In genomic region chr1:205711105-205712048, GRCh38 we compare ENCODE assay signal across 1 cellular context.
TF ChIP-seq lines count a peak whose summit lies in the region.

No MANE protein-coding gene starts in this region.

TF ChIP-seq in GM23338, 12 proteins besides CTCF, POLR2A, EP300 and RAD21:
- TF ChIP-seq, protein P1, sequence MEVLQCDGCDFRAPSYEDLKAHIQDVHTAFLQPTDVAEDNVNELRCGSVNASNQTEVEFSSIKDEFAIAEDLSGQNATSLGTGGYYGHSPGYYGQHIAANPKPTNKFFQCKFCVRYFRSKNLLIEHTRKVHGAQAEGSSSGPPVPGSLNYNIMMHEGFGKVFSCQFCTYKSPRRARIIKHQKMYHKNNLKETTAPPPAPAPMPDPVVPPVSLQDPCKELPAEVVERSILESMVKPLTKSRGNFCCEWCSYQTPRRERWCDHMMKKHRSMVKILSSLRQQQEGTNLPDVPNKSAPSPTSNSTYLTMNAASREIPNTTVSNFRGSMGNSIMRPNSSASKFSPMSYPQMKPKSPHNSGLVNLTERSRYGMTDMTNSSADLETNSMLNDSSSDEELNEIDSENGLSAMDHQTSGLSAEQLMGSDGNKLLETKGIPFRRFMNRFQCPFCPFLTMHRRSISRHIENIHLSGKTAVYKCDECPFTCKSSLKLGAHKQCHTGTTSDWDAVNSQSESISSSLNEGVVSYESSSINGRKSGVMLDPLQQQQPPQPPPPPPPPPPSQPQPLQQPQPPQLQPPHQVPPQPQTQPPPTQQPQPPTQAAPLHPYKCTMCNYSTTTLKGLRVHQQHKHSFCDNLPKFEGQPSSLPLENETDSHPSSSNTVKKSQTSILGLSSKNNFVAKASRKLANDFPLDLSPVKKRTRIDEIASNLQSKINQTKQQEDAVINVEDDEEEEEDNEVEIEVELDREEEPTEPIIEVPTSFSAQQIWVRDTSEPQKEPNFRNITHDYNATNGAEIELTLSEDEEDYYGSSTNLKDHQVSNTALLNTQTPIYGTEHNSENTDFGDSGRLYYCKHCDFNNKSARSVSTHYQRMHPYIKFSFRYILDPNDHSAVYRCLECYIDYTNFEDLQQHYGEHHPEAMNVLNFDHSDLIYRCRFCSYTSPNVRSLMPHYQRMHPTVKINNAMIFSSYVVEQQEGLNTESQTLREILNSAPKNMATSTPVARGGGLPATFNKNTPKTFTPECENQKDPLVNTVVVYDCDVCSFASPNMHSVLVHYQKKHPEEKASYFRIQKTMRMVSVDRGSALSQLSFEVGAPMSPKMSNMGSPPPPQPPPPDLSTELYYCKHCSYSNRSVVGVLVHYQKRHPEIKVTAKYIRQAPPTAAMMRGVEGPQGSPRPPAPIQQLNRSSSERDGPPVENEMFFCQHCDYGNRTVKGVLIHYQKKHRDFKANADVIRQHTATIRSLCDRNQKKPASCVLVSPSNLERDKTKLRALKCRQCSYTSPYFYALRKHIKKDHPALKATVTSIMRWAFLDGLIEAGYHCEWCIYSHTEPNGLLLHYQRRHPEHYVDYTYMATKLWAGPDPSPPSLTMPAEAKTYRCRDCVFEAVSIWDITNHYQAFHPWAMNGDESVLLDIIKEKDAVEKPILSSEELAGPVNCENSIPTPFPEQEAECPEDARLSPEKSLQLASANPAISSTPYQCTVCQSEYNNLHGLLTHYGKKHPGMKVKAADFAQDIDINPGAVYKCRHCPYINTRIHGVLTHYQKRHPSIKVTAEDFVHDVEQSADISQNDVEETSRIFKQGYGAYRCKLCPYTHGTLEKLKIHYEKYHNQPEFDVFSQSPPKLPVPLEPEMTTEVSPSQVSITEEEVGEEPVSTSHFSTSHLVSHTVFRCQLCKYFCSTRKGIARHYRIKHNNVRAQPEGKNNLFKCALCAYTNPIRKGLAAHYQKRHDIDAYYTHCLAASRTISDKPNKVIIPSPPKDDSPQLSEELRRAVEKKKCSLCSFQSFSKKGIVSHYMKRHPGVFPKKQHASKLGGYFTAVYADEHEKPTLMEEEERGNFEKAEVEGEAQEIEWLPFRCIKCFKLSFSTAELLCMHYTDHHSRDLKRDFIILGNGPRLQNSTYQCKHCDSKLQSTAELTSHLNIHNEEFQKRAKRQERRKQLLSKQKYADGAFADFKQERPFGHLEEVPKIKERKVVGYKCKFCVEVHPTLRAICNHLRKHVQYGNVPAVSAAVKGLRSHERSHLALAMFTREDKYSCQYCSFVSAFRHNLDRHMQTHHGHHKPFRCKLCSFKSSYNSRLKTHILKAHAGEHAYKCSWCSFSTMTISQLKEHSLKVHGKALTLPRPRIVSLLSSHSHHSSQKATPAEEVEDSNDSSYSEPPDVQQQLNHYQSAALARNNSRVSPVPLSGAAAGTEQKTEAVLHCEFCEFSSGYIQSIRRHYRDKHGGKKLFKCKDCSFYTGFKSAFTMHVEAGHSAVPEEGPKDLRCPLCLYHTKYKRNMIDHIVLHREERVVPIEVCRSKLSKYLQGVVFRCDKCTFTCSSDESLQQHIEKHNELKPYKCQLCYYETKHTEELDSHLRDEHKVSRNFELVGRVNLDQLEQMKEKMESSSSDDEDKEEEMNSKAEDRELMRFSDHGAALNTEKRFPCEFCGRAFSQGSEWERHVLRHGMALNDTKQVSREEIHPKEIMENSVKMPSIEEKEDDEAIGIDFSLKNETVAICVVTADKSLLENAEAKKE (CRISPR knock-in tag; IDR thresholded peaks at IDR 0.05): no peak
- TF ChIP-seq EZH2 (IDR thresholded peaks at IDR 0.05; ENCODE audit: low read depth, unreplicated experiment): no peak
- no peak for TF ChIP-seq CREB1 (CRISPR knock-in tag; IDR thresholded peaks at IDR 0.05; ENCODE audit: low read depth)
- TF ChIP-seq ETS1 (IDR thresholded peaks at IDR 0.05): no peak
- no peak for TF ChIP-seq NANOG (IDR thresholded peaks at IDR 0.05; ENCODE audit: borderline replicate concordance)
- TF ChIP-seq ZNF331 (CRISPR knock-in tag; IDR thresholded peaks at IDR 0.05; ENCODE audit: low read depth): no peak
- TF ChIP-seq STAT1 (IDR thresholded peaks at IDR 0.05; ENCODE audit: unreplicated experiment): no peak
- no peak for TF ChIP-seq ZNF114 (CRISPR knock-in tag; IDR thresholded peaks at IDR 0.05)
- no peak for TF ChIP-seq EZH2phosphoT487 (IDR thresholded peaks at IDR 0.05; ENCODE audit: unreplicated experiment)
- TF ChIP-seq, protein P2, sequence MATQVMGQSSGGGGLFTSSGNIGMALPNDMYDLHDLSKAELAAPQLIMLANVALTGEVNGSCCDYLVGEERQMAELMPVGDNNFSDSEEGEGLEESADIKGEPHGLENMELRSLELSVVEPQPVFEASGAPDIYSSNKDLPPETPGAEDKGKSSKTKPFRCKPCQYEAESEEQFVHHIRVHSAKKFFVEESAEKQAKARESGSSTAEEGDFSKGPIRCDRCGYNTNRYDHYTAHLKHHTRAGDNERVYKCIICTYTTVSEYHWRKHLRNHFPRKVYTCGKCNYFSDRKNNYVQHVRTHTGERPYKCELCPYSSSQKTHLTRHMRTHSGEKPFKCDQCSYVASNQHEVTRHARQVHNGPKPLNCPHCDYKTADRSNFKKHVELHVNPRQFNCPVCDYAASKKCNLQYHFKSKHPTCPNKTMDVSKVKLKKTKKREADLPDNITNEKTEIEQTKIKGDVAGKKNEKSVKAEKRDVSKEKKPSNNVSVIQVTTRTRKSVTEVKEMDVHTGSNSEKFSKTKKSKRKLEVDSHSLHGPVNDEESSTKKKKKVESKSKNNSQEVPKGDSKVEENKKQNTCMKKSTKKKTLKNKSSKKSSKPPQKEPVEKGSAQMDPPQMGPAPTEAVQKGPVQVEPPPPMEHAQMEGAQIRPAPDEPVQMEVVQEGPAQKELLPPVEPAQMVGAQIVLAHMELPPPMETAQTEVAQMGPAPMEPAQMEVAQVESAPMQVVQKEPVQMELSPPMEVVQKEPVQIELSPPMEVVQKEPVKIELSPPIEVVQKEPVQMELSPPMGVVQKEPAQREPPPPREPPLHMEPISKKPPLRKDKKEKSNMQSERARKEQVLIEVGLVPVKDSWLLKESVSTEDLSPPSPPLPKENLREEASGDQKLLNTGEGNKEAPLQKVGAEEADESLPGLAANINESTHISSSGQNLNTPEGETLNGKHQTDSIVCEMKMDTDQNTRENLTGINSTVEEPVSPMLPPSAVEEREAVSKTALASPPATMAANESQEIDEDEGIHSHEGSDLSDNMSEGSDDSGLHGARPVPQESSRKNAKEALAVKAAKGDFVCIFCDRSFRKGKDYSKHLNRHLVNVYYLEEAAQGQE (IDR thresholded peaks at IDR 0.05; ENCODE audit: unreplicated experiment): no peak
- TF ChIP-seq JUNB (IDR thresholded peaks at IDR 0.05; ENCODE audit: unreplicated experiment): no peak
- no peak for TF ChIP-seq POLR2AphosphoS5 (IDR thresholded peaks at IDR 0.05; ENCODE audit: low read depth)
TF ChIP-seq in GM23338: peak in this region for 0.
